In the genomic region with DNA sequence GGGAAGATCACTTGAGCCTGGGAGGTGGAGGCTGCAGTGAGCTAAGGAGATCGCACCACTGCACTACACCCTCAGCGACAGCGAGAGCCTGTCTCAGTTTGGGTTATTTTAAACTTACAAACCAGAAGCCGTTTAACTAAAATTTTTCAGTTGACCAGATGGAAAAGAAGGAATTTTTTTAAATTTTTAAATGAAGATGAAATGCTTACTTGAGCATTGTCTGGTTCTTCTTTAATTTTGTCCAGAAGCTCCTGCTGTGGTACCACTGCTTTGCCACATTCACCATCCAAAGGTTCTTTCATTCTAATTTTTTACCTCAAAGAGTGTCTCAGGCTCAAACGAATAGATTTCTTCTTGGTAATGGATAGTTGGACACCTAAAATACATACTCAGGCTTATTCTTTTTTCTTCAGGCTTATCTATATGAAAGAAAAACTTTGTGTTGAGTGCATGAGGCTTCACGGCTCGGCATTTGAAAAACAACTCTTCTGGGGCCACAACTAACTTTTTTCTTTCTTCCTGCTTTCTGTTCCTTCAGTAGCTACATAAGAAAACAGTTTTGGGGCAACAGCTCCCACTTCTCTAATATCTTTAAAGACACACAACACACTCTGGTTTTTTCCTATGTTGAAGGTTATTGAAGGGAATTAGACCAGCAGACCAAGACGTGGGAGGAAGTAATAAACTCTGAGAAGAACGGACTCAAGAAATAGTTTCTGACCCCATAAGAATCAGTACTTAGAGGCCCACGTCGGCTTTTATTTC, we compare ENCODE assay signal across 8 cellular contexts. TPM values are rescaled to one million over a fixed set of nuclear protein-coding genes. Genes with fewer than 3 reads are reported as not detected.
DNase-seq lines count a peak whose midpoint lies in the region; ATAC-seq and TF ChIP-seq lines count a peak whose summit lies in the region.

No MANE protein-coding gene starts in this region.

- DNase-seq in GM12864 (ENCODE audit: low read depth) (no peak), NT2/D1 (ENCODE audit: low read depth, low spot score) (no peak), NCI-H2196 treated with DMSO at 0.1 percent for 48 hours (lab: John Stamatoyannopoulos, UW; ENCODE audit: unreplicated experiment) (no peak), dedifferentiated amniotic fluid mesenchymal stem cell (ENCODE audit: extremely low spot score) (no peak), HEK293T (ENCODE audit: extremely low spot score) (no peak)
- DNase-seq in naive thymus-derived CD8-positive, alpha-beta T cell, result peak in 2 of 10 donors; percentile 7 to 18
- no peak for DNase-seq in activated CD4-positive, CD25-positive, alpha-beta regulatory T cell treated with anti-CD3 and anti-CD28 coated beads, Interleukin-2, amount 50 U/mL, for 72 hours

- H3K36me3 ChIP-seq in NT2/D1 (ENCODE audit: insufficient read depth, insufficient read length, low read length) (peaks cover 17% of the 10 kb centered on the region), ectodermal cell (ENCODE audit: control insufficient read depth, insufficient read depth, low read length) (no peaks in the 10 kb centered on the region)

- H3K27ac ChIP-seq in ectodermal cell (ENCODE audit: insufficient read depth, low read depth, low read length, poor library complexity, severe bottlenecking), result no peak overlapping the region

- H3K27me3 ChIP-seq in NT2/D1 (ENCODE audit: insufficient read depth, insufficient read length) (no peaks in the 10 kb centered on the region), ectodermal cell (ENCODE audit: control insufficient read depth, insufficient read depth, low read length, poor library complexity, severe bottlenecking) (no peaks in the 10 kb centered on the region)

- H3K27ac Mint-ChIP-seq in naive thymus-derived CD8-positive, alpha-beta T cell, result peak overlapping the region; percentile 89 to 99 (median 99)

- no peaks in the 10 kb centered on the region for H3K4me1 ChIP-seq in NT2/D1 (ENCODE audit: insufficient read depth, insufficient read length)
- H3K4me1 ChIP-seq in ectodermal cell (ENCODE audit: control insufficient read depth, insufficient read depth, low read length), result peaks cover 5% of the 10 kb centered on the region

- no peak for ATAC-seq in naive thymus-derived CD8-positive, alpha-beta T cell

- H3K4me3 ChIP-seq in GM12864 (ENCODE audit: low read depth, low read length) (peak overlapping the region; percentile 72), NT2/D1 (ENCODE audit: insufficient read length, low read depth) (peak overlapping the region; percentile 83), ectodermal cell (ENCODE audit: insufficient read depth, low read depth, low read length) (peak overlapping the region; percentile 75)

- WGBS in ectodermal cell, 2 experiments, result 66% methylated on average over 10 to 11 of the region's 11 CpGs

- H3K9ac ChIP-seq in NT2/D1 (ENCODE audit: insufficient read length, low read depth), result peak overlapping the region; percentile 77

- peaks cover 18 to 55% (median 50%) of the 10 kb centered on the region in 4 donors for H3K4me1 Mint-ChIP-seq in naive thymus-derived CD8-positive, alpha-beta T cell

- H3K9me3 ChIP-seq in NT2/D1 (ENCODE audit: insufficient read depth, low read length) (peaks cover 28% of the 10 kb centered on the region), ectodermal cell (ENCODE audit: control insufficient read depth, low read length) (no peaks in the 10 kb centered on the region)

- peak overlapping the region; percentile 96 to 100 (median 98) for H3K4me3 Mint-ChIP-seq in naive thymus-derived CD8-positive, alpha-beta T cell

- H3K27me3 Mint-ChIP-seq in naive thymus-derived CD8-positive, alpha-beta T cell, result no peaks in the 10 kb centered on the region

- no peak for TF ChIP-seq CTCF in GM12864 (IDR thresholded peaks at IDR 0.05; ENCODE audit: low read depth, low read length, missing control alignments)

- peaks cover 0 to 14% (median 4%) of the 10 kb centered on the region in 9 donors for H3K9me3 Mint-ChIP-seq in naive thymus-derived CD8-positive, alpha-beta T cell

- POLR2A ChIA-PET in naive thymus-derived CD8-positive, alpha-beta T cell (lab: Charles Lee), result interaction anchor here (0.7 to 3.1 kb wide), 7 partner anchors 13 to 900 kb away, joined by 3 to 20 read pairs (median 5); a partner anchor contains a TSS
- POLR2A ChIA-PET in HEK293T (lab: Yijun Ruan, JAX), result interaction anchor here (0.9 to 3.2 kb wide), 4 partner anchors 21 to 171 kb away, joined by 3 to 17 read pairs (median 6); a partner anchor contains a TSS

- peaks cover 18 to 23% (median 23%) of the 10 kb centered on the region in 3 donors for H3K36me3 Mint-ChIP-seq in naive thymus-derived CD8-positive, alpha-beta T cell

- CTCF ChIA-PET in HEK293T (lab: Yijun Ruan, JAX), result interaction anchor here (1.1 kb wide), 1 partner anchor 166 kb away, joined by 3 read pairs; no protein-coding TSS in a partner anchor

TF ChIP-seq in HEK293T, 16 proteins besides CTCF, POLR2A, EP300 and RAD21:
- TF ChIP-seq ELF4 (IDR thresholded peaks at IDR 0.05) (no peak), FOXM1 (IDR thresholded peaks at IDR 0.05; ENCODE audit: borderline replicate concordance) (no peak), L3MBTL2 (conservative IDR thresholded peaks at IDR 0.05) (no peak), ARNT (IDR thresholded peaks at IDR 0.05) (no peak), HDGF (IDR thresholded peaks at IDR 0.05; ENCODE audit: borderline replicate concordance) (no peak), SP1 (IDR thresholded peaks at IDR 0.05) (no peak), CTBP1 (IDR thresholded peaks at IDR 0.05; ENCODE audit: borderline replicate concordance) (no peak), FOXA1 (IDR thresholded peaks at IDR 0.05) (no peak), SUZ12 (IDR thresholded peaks at IDR 0.05) (no peak)
- TF ChIP-seq, protein P1, sequence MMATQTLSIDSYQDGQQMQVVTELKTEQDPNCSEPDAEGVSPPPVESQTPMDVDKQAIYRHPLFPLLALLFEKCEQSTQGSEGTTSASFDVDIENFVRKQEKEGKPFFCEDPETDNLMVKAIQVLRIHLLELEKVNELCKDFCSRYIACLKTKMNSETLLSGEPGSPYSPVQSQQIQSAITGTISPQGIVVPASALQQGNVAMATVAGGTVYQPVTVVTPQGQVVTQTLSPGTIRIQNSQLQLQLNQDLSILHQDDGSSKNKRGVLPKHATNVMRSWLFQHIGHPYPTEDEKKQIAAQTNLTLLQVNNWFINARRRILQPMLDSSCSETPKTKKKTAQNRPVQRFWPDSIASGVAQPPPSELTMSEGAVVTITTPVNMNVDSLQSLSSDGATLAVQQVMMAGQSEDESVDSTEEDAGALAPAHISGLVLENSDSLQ (IDR thresholded peaks at IDR 0.05), result no peak

RNA-seq across cellular contexts. Expression of a gene that starts 1.2 kb away (rescaled TPM):
- polyA plus RNA-seq in ectodermal cell (2013, experiment 1 of 4), result 9.3 TPM
- 12.6 TPM for polyA plus RNA-seq in ectodermal cell (2013, experiment 2 of 4)
- polyA plus RNA-seq in ectodermal cell (2013, experiment 3 of 4), result 9.5 TPM
- polyA plus RNA-seq in ectodermal cell (2013, experiment 4 of 4), result 11.6 TPM
- 10 to 100 TPM; 55.2 to 55.5 TPM for total RNA-seq in naive thymus-derived CD8-positive, alpha-beta T cell
- polyA plus RNA-seq in naive thymus-derived CD8-positive, alpha-beta T cell, result 1 to 10 TPM; 6.9 to 9.9 (median 9.6) TPM

RNA-seq across cellular contexts. Expression of a gene that starts 45.4 kb away (rescaled TPM):
- 18.4 TPM for polyA plus RNA-seq in ectodermal cell (2013, experiment 1 of 4)
- polyA plus RNA-seq in ectodermal cell (2013, experiment 2 of 4), result 18.1 TPM
- 23.6 TPM for polyA plus RNA-seq in ectodermal cell (2013, experiment 3 of 4)
- 26.3 TPM for polyA plus RNA-seq in ectodermal cell (2013, experiment 4 of 4)
- 10 to 100 TPM; 34.3 to 36.4 TPM for total RNA-seq in naive thymus-derived CD8-positive, alpha-beta T cell
- 100 to 1,000 TPM; 145 to 154 (median 146) TPM for polyA plus RNA-seq in naive thymus-derived CD8-positive, alpha-beta T cell

RNA-seq across cellular contexts. Expression of a gene that starts 48.7 kb away (rescaled TPM):
- 20.8 TPM for polyA plus RNA-seq in ectodermal cell (2013, experiment 1 of 4)
- polyA plus RNA-seq in ectodermal cell (2013, experiment 2 of 4), result 19.2 TPM
- 14.8 TPM for polyA plus RNA-seq in ectodermal cell (2013, experiment 3 of 4)
- polyA plus RNA-seq in ectodermal cell (2013, experiment 4 of 4), result 15.8 TPM
- total RNA-seq in naive thymus-derived CD8-positive, alpha-beta T cell, result 10 to 100 TPM; 28.5 to 32.9 TPM
- polyA plus RNA-seq in naive thymus-derived CD8-positive, alpha-beta T cell, result 10 to 100 TPM; 12.4 to 16.6 (median 16.3) TPM
